Comparison of ENCODE assay signal across 1 cellular context in genomic region chr6:169663468-169663867, GRCh38.
TF ChIP-seq lines count a peak whose summit lies in the region.

No MANE protein-coding gene starts in this region.

TF ChIP-seq in GM23338, 12 proteins besides CTCF, POLR2A, EP300 and RAD21 (continued from another document):
- TF ChIP-seq REST (IDR thresholded peaks at IDR 0.05; ENCODE audit: unreplicated experiment) (no peak), NANOG (IDR thresholded peaks at IDR 0.05; ENCODE audit: borderline replicate concordance) (no peak), JUNB (IDR thresholded peaks at IDR 0.05; ENCODE audit: unreplicated experiment) (no peak), STAT1 (IDR thresholded peaks at IDR 0.05; ENCODE audit: unreplicated experiment) (no peak), EZH2 (IDR thresholded peaks at IDR 0.05; ENCODE audit: low read depth, unreplicated experiment) (no peak), POLR2AphosphoS5 (IDR thresholded peaks at IDR 0.05; ENCODE audit: low read depth) (no peak), ZNF114 (CRISPR knock-in tag; IDR thresholded peaks at IDR 0.05) (no peak), CREB1 (CRISPR knock-in tag; IDR thresholded peaks at IDR 0.05; ENCODE audit: low read depth) (no peak)
